ENCODE assay signal across 14 cellular contexts in genomic region chr11:8055111-8055835, GRCh38. TPM values are rescaled to one million over a fixed set of nuclear protein-coding genes. Genes with fewer than 3 reads are reported as not detected.
A peak's percentile ranks its signal among the peaks of the same experiment; 100 is the strongest.
DNase-seq lines count a peak whose midpoint lies in the region; ATAC-seq, FAIRE-seq and TF ChIP-seq lines count a peak whose summit lies in the region.
"Had no signal": no experiment of that assay in that cellular context is flagged by ENCODE, and none has a peak within 500 bp of the region (broad histone marks: within the 10 kb centered on the region; RNA-seq: fewer than 3 reads in every experiment).

No MANE protein-coding gene starts in this region.

- peaks cover 6% of the 10 kb centered on the region for H3K27me3 Mint-ChIP-seq in endodermal cell (ENCODE audit: insufficient read depth)
- peaks cover 51% of the 10 kb centered on the region for H3K27me3 Mint-ChIP-seq in Calu3 (ENCODE audit: unreplicated experiment)
- H3K27me3 Mint-ChIP-seq in activated T-helper 17 cell treated with anti-CD3 and anti-CD28 coated beads, Interleukin-2, amount 50 U/mL, for 72 hours: no peaks in the 10 kb centered on the region

- no peaks in the 10 kb centered on the region for H3K36me3 ChIP-seq in endodermal cell (ENCODE audit: control insufficient read depth, insufficient read depth, low read length)
- H3K36me3 ChIP-seq in osteoblast (ENCODE audit: insufficient read depth, low read length): no peaks in the 10 kb centered on the region
- no peaks in the 10 kb centered on the region for H3K36me3 ChIP-seq in kidney (ENCODE audit: control insufficient read depth in 1 of 2, insufficient read depth in 2 of 2, low read length in 2 of 2)
- H3K36me3 ChIP-seq: colonic mucosa had no signal

- H3K4me3 ChIP-seq in endodermal cell (ENCODE audit: low read length): no peak overlapping the region
- H3K4me3 ChIP-seq in osteoblast (ENCODE audit: insufficient read depth, low read length): no peak overlapping the region
- H3K4me3 ChIP-seq in kidney (ENCODE audit: low read length in 2 of 2): no peak overlapping the region
- H3K4me3 ChIP-seq: colonic mucosa, SK-N-MC had no signal

- H3K27ac ChIP-seq in endodermal cell (ENCODE audit: low read depth, low read length) (no peak overlapping the region), osteoblast (ENCODE audit: low read depth, low read length) (no peak overlapping the region), kidney (ENCODE audit: low read depth in 2 of 2, low read length in 2 of 2) (no peak overlapping the region)
- H3K27ac ChIP-seq: colonic mucosa, SK-N-MC had no signal

- H3K9me3 ChIP-seq in endodermal cell (ENCODE audit: control insufficient read depth, low read length) (no peaks in the 10 kb centered on the region), osteoblast (ENCODE audit: low read depth, low read length) (no peaks in the 10 kb centered on the region), kidney (ENCODE audit: control insufficient read depth in 1 of 2, low read length in 2 of 2) (no peaks in the 10 kb centered on the region)
- H3K9me3 ChIP-seq: colonic mucosa had no signal

- H3K4me3 Mint-ChIP-seq in endodermal cell (no peak overlapping the region), Calu3 (ENCODE audit: low read depth, unreplicated experiment) (no peak overlapping the region)
- no peak overlapping the region for H3K4me3 Mint-ChIP-seq in activated T-helper 17 cell treated with anti-CD3 and anti-CD28 coated beads, Interleukin-2, amount 50 U/mL, for 72 hours

- H3K4me1 ChIP-seq in endodermal cell (ENCODE audit: control insufficient read depth, insufficient read depth, low read length) (no peaks in the 10 kb centered on the region), osteoblast (ENCODE audit: insufficient read depth, low read length) (peaks cover 13% of the 10 kb centered on the region), kidney (ENCODE audit: control insufficient read depth in 1 of 2, insufficient read depth in 1 of 2, low read depth in 1 of 2, low read length in 2 of 2) (peaks cover 19% of the 10 kb centered on the region in 2 donors)
- H3K4me1 ChIP-seq: colonic mucosa had no signal

- H3K9me3 Mint-ChIP-seq in endodermal cell (no peaks in the 10 kb centered on the region), Calu3 (ENCODE audit: low read depth, unreplicated experiment) (no peaks in the 10 kb centered on the region)
- no peaks in the 10 kb centered on the region for H3K9me3 Mint-ChIP-seq in activated T-helper 17 cell treated with anti-CD3 and anti-CD28 coated beads, Interleukin-2, amount 50 U/mL, for 72 hours

- DNase-seq in NAMALWA (ENCODE audit: low spot score) (peak; percentile 13), endodermal cell (peak; percentile 78), osteoblast (ENCODE audit: insufficient read length, low spot score, missing footprints) (no peak), Calu3 (no peak), kidney (no peak)
- DNase-seq: colonic mucosa; foreskin melanocyte; NCI-H510A; stimulated activated naive CD4-positive, alpha-beta T cell treated with Interleukin-2 at 50 U/mL for 16 hours had no signal

- H3K27ac Mint-ChIP-seq in endodermal cell (no peak overlapping the region), Calu3 (ENCODE audit: unreplicated experiment) (no peak overlapping the region)
- no peak overlapping the region for H3K27ac Mint-ChIP-seq in activated T-helper 17 cell treated with anti-CD3 and anti-CD28 coated beads, Interleukin-2, amount 50 U/mL, for 72 hours

- ATAC-seq in HG03442 (IDR thresholded peaks at IDR 0.05; ENCODE audit: unreplicated experiment): no peak
- ATAC-seq in activated T-helper 17 cell treated with anti-CD3 and anti-CD28 coated beads, Interleukin-2, amount 50 U/mL, for 72 hours (replicated peaks): no peak
- ATAC-seq: activated CD4-positive, CD25-positive, alpha-beta regulatory T cell treated with anti-CD3 and anti-CD28 coated beads, Interleukin-2, amount 50 U/mL, for 24 hours had no signal

- intact Hi-C loops in Calu3 (cut with micrococcal nuclease; ENCODE audit: unreplicated experiment): no loop called here
- intact Hi-C loops in kidney (cut with DNase I): no loop called here

- H3K79me2 ChIP-seq in osteoblast (ENCODE audit: insufficient read depth, low read length): no peaks in the 10 kb centered on the region

- H3K9ac ChIP-seq in endodermal cell (ENCODE audit: extremely low read depth, low read length, poor library complexity, severe bottlenecking) (no peak overlapping the region), kidney (ENCODE audit: low read length in 2 of 2) (no peak overlapping the region)

- no peak for FAIRE-seq in kidney (lab: Jason Lieb, UNC)

- no peaks in the 10 kb centered on the region for H3K27me3 ChIP-seq in endodermal cell (ENCODE audit: control insufficient read depth, insufficient read depth, low read length, poor library complexity, severe bottlenecking)
- H3K27me3 ChIP-seq in osteoblast (ENCODE audit: insufficient read depth, low read length): no peaks in the 10 kb centered on the region
- H3K27me3 ChIP-seq: colonic mucosa had no signal

- TF ChIP-seq CTCF in GM12872 (IDR thresholded peaks at IDR 0.05; ENCODE audit: insufficient read depth, low read depth, low read length): peak; percentile 57
- TF ChIP-seq CTCF in endodermal cell (conservative IDR thresholded peaks at IDR 0.05): peak; percentile 72
- TF ChIP-seq CTCF in osteoblast (IDR thresholded peaks at IDR 0.05; ENCODE audit: extremely low read depth, low read depth, low read length): peak; percentile 39
- no peak for TF ChIP-seq CTCF in Calu3 (IDR thresholded peaks at IDR 0.05; ENCODE audit: unreplicated experiment)
- no peak for TF ChIP-seq CTCF in kidney (IDR thresholded peaks at IDR 0.05; ENCODE audit: borderline replicate concordance, extremely low read depth, insufficient read depth)

- no peak overlapping the region for H2AFZ ChIP-seq in osteoblast (ENCODE audit: low read length)

- no peaks in the 10 kb centered on the region for H3K36me3 Mint-ChIP-seq in endodermal cell (ENCODE audit: low read depth)
- H3K36me3 Mint-ChIP-seq in Calu3 (ENCODE audit: insufficient read depth, unreplicated experiment): no peaks in the 10 kb centered on the region
- no peaks in the 10 kb centered on the region for H3K36me3 Mint-ChIP-seq in activated T-helper 17 cell treated with anti-CD3 and anti-CD28 coated beads, Interleukin-2, amount 50 U/mL, for 72 hours (ENCODE audit: low read depth)

- no peak overlapping the region for H3K4me2 ChIP-seq in osteoblast (ENCODE audit: insufficient read depth, low read length)

- H4K20me1 ChIP-seq in osteoblast (ENCODE audit: insufficient read depth, low read length): peaks cover 4% of the 10 kb centered on the region

- no TSS peak for BruUV-seq in Calu3 (replicated peaks; lab: Mats Ljungman, UMichigan)

- 65 to 91% methylated on average over 5 to 7 of the region's 7 CpGs for WGBS in endodermal cell (ENCODE audit: insufficient coverage in 1 of 2, insufficient read length in 1 of 2), 2 experiments

- peaks cover 6% of the 10 kb centered on the region for H3K4me1 Mint-ChIP-seq in endodermal cell
- H3K4me1 Mint-ChIP-seq in Calu3 (ENCODE audit: low read depth, unreplicated experiment): no peaks in the 10 kb centered on the region
- peaks cover 8% of the 10 kb centered on the region for H3K4me1 Mint-ChIP-seq in activated T-helper 17 cell treated with anti-CD3 and anti-CD28 coated beads, Interleukin-2, amount 50 U/mL, for 72 hours

- CTCF ChIA-PET in Calu3 (lab: Charles Lee): no interaction called here

RNA-seq across cellular contexts. Expression of gene TUB, which starts 25.7 kb away (rescaled TPM):
- total RNA-seq in endodermal cell: 10 to 100 TPM; 15.8 to 29.9 TPM
- 21.7 TPM for polyA plus RNA-seq in endodermal cell (2013, experiment 1 of 2)
- polyA plus RNA-seq in endodermal cell (2013, experiment 2 of 2): 20.4 TPM
- 19.2 and 23.5 TPM in 2 replicates for total RNA-seq in osteoblast
- total RNA-seq in Calu3 (2022): 1.5 and 2.2 TPM in 2 replicates
- under 1 TPM; 0.28 to 0.50 TPM for total RNA-seq in activated T-helper 17 cell treated with anti-CD3 and anti-CD28 coated beads, Interleukin-2, amount 50 U/mL, for 72 hours
- 6.8 TPM for total RNA-seq in kidney
- 5.9 TPM for polyA plus RNA-seq in kidney (ENCODE audit: insufficient read depth, low read depth, low replicate concordance)

Comparison
In these comparisons a context has a peak if more than half of its experiments do, and no peak if none do; other contexts are left out.
1. CTCF ChIP-seq: peak in GM12872 (single experiment), endodermal cell (single experiment) and osteoblast (single experiment); none in Calu3 (single experiment) and kidney (single experiment).
2. DNase-seq: peak in NAMALWA (single experiment) and endodermal cell (single experiment); none in osteoblast (single experiment), Calu3 (single experiment) and kidney (single experiment).